10 cellular contexts compared by ENCODE assay signal in the genomic region with DNA sequence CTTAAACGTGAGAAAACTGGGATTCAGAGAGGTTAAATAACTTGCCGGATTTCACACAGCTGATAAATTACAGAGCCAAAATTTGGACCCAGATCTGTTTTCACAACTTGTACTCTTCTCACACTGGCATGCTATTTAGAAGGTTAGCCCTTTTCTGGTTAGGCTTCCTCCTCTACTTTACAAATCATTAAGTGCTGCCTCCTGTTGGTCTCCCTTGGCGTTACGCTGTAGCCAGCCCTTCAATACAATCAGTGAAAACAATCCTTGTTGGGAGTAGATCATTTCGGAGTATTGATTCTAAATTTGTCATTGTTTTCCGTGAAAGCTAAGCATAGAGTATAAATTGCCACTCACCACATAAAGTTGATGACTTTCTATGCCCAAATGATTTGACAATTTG.
DNase-seq lines count a peak whose midpoint lies in the region; ATAC-seq, FAIRE-seq and TF ChIP-seq lines count a peak whose summit lies in the region.
"Had no signal": no experiment of that assay in that cellular context is flagged by ENCODE, and none has a peak within 500 bp of the region (broad histone marks: within the 10 kb centered on the region; RNA-seq: fewer than 3 reads in every experiment).

No MANE protein-coding gene starts in this region.

- ATAC-seq in HG03135 (IDR thresholded peaks at IDR 0.05; ENCODE audit: unreplicated experiment), result no peak

- H4K20me1 ChIP-seq in MM.1S (ENCODE audit: insufficient read depth, low read length), result no peaks in the 10 kb centered on the region

- TF ChIP-seq CTCF in MM.1S (IDR thresholded peaks at IDR 0.05; ENCODE audit: low read length) (peak; percentile 37), cardiac fibroblast (IDR thresholded peaks at IDR 0.05; ENCODE audit: low read depth, low read length) (peak; percentile 29), neutrophil (IDR thresholded peaks at IDR 0.05) (peak; percentile 50)

- H3K27me3 ChIP-seq in MM.1S (replicated peaks; ENCODE audit: insufficient read depth, low read length) (no peaks in the 10 kb centered on the region), neutrophil (no peaks in the 10 kb centered on the region)
- H3K27me3 ChIP-seq: right atrium auricular region had no signal

- H3K27ac Mint-ChIP-seq in activated T-cell treated with anti-CD3 and anti-CD28 coated beads, Interleukin-2, amount 50 U/mL, for 24 hours, result no peak overlapping the region

- H3K4me3 Mint-ChIP-seq in activated T-cell treated with anti-CD3 and anti-CD28 coated beads, Interleukin-2, amount 50 U/mL, for 24 hours, result no peak overlapping the region

- no peaks in the 10 kb centered on the region for H3K79me2 ChIP-seq in MM.1S (ENCODE audit: low read length)

- no peak for FAIRE-seq in frontal cortex (lab: Jason Lieb, UNC)

- H3K4me1 ChIP-seq in MM.1S (ENCODE audit: low read length) (no peaks in the 10 kb centered on the region), neutrophil (ENCODE audit: control insufficient read depth in 1 of 2, insufficient read depth in 1 of 2, low read depth in 1 of 2, low read length in 1 of 2) (peaks cover 20 to 38% of the 10 kb centered on the region in 2 experiments)
- H3K4me1 ChIP-seq: right atrium auricular region had no signal

- H3K36me3 Mint-ChIP-seq in activated T-cell treated with anti-CD3 and anti-CD28 coated beads, Interleukin-2, amount 50 U/mL, for 24 hours (ENCODE audit: low read depth), result peaks cover 15% of the 10 kb centered on the region

- H3K9me3 Mint-ChIP-seq in activated T-cell treated with anti-CD3 and anti-CD28 coated beads, Interleukin-2, amount 50 U/mL, for 24 hours, result no peaks in the 10 kb centered on the region

- H3K27ac ChIP-seq in MM.1S (ENCODE audit: low read length), result no peak overlapping the region
- H3K27ac ChIP-seq in neutrophil, result no peak overlapping the region
- H3K27ac ChIP-seq: right atrium auricular region had no signal

- H3K9me2 ChIP-seq in MM.1S (replicated peaks; ENCODE audit: insufficient read depth, low read length), result no peaks in the 10 kb centered on the region

- no peak overlapping the region for H2AFZ ChIP-seq in MM.1S (ENCODE audit: low read length)

- H3K9ac ChIP-seq in MM.1S (ENCODE audit: low read length), result no peak overlapping the region

- H3F3A ChIP-seq in MM.1S (ENCODE audit: insufficient read depth, low read length), result no peaks in the 10 kb centered on the region

- H3K9me3 ChIP-seq in MM.1S (replicated peaks; ENCODE audit: insufficient read depth, low read length) (no peaks in the 10 kb centered on the region), neutrophil (no peaks in the 10 kb centered on the region)
- H3K9me3 ChIP-seq: right atrium auricular region had no signal

- H3K4me2 ChIP-seq in MM.1S (ENCODE audit: low read depth, low read length), result no peak overlapping the region

- H3K27me3 Mint-ChIP-seq in activated T-cell treated with anti-CD3 and anti-CD28 coated beads, Interleukin-2, amount 50 U/mL, for 24 hours, result no peaks in the 10 kb centered on the region

- DNase-seq in activated T-cell treated with anti-CD3 and anti-CD28 coated beads for 48 hours (ENCODE audit: low read depth) (peak; percentile 15), MM.1S (no peak), cardiac fibroblast (ENCODE audit: low read depth in 2 of 2) (no peak), frontal cortex (ENCODE audit: low spot score in 2 of 2) (no peak), NCI-H2029 treated with DMSO at 0.1 percent for 48 hours (lab: John Stamatoyannopoulos, UW) (no peak)
- DNase-seq in activated T-cell treated with anti-CD3 and anti-CD28 coated beads, Interleukin-2, amount 50 U/mL, for 24 hours, result no peak
- DNase-seq: kidney glomerular epithelial cell had no signal

- no peaks in the 10 kb centered on the region for H3K36me3 ChIP-seq in MM.1S (replicated peaks; ENCODE audit: insufficient read depth, low read length)
- H3K36me3 ChIP-seq in neutrophil, result no peaks in the 10 kb centered on the region
- H3K36me3 ChIP-seq: right atrium auricular region had no signal

- H3K4me3 ChIP-seq in MM.1S (ENCODE audit: low read length) (no peak overlapping the region), cardiac fibroblast (replicated peaks in 1 of 2; ENCODE audit: low read depth in 2 of 2, low read length in 2 of 2) (no peak overlapping the region), neutrophil (ENCODE audit: low read depth in 1 of 2, low read length in 1 of 2) (no peak overlapping the region)
- H3K4me3 ChIP-seq: right atrium auricular region had no signal

- peaks cover 56% of the 10 kb centered on the region for H3K4me1 Mint-ChIP-seq in activated T-cell treated with anti-CD3 and anti-CD28 coated beads, Interleukin-2, amount 50 U/mL, for 24 hours (ENCODE audit: low read depth)
